Comparison of ENCODE assay signal across 25 cellular contexts in genomic region chr13:71808708-71809107, GRCh38.
"Had no signal": no experiment of that assay in that cellular context is flagged by ENCODE, and none has a peak within 500 bp of the region (broad histone marks: within the 10 kb centered on the region; RNA-seq: fewer than 3 reads in every experiment).

No MANE protein-coding gene starts in this region.

- H3K4me2 ChIP-seq: neural progenitor cell had no signal

- H2AFZ ChIP-seq: neural progenitor cell, parathyroid adenoma had no signal

- H3K9ac ChIP-seq: neural progenitor cell, parathyroid adenoma had no signal

- H3K4me1 ChIP-seq: neural progenitor cell, parathyroid adenoma, psoas muscle, right lobe of liver, sigmoid colon, stomach, thyroid gland, tibial nerve, vagina had no signal

- H3K27ac ChIP-seq: neural progenitor cell, ovary, parathyroid adenoma, psoas muscle, right lobe of liver, sigmoid colon, stomach, thoracic aorta, thyroid gland, tibial nerve, upper lobe of left lung, vagina had no signal

- H3K9me3 ChIP-seq: ovary, psoas muscle, right lobe of liver, sigmoid colon, stomach, thoracic aorta, thyroid gland, tibial nerve, upper lobe of left lung, vagina had no signal

- H3K4me3 ChIP-seq: neural progenitor cell, ovary, psoas muscle, right lobe of liver, sigmoid colon, stomach, thoracic aorta, thyroid gland, tibial nerve, upper lobe of left lung, vagina had no signal

- H3K27me3 ChIP-seq: neural progenitor cell, ovary, right lobe of liver, sigmoid colon, stomach, thyroid gland, tibial nerve, upper lobe of left lung, vagina had no signal

- DNase-seq: occipital lobe; ovary; posterior cingulate gyrus; psoas muscle; right cardiac atrium; right lobe of liver; sigmoid colon; small intestine; stimulated activated CD4-positive, alpha-beta T cell treated with anti-CD3 and anti-CD28 coated beads, Interleukin-15, amount 100 ng/mL, for 24 hours; stimulated activated CD4-positive, alpha-beta T cell treated with anti-CD3 and anti-CD28 coated beads, Interleukin-2, amount 100 ng/mL, for 24 hours; stimulated activated CD4-positive, alpha-beta T cell treated with anti-CD3 and anti-CD28 coated beads, Interleukin-2, amount 100 ng/mL, for 48 hours; stimulated activated CD4-positive, alpha-beta T cell treated with anti-CD3 and anti-CD28 coated beads, Interleukin-4, amount 100 ng/mL, for 24 hours; stimulated activated naive B cell treated with anti-CD40 and anti-IgM and Interleukin-4, amounts not matched to agents 10 μg/mL and 1 μg/mL and 100 μg/mL, for 72 hours; stimulated activated naive CD4-positive, alpha-beta T cell treated with Interleukin-2 at 50 U/mL for 16 hours; stomach; thyroid gland; trophoblast cell; upper lobe of left lung had no signal

- FAIRE-seq: small intestine, urothelium cell line had no signal

- ATAC-seq: psoas muscle; right cardiac atrium; right lobe of liver; stimulated activated effector memory CD8-positive, alpha-beta T cell treated with anti-CD3 and anti-CD28 coated beads, Interleukin-12 subunit alpha, Interleukin-12 subunit beta, amount 100 ng/mL, for 72 hours; stimulated activated naive B cell treated with anti-CD40 and anti-IgM and Interleukin-4, amounts not matched to agents 10 μg/mL and 1 μg/mL and 100 μg/mL, for 72 hours had no signal

- H3K36me3 ChIP-seq: neural progenitor cell, ovary, right lobe of liver, sigmoid colon, stomach, thoracic aorta, thyroid gland, tibial nerve, upper lobe of left lung, vagina had no signal
